Comparison of ENCODE assay signal across 24 cellular contexts in genomic region chr14:74417611-74418010, GRCh38. TPM values are rescaled to one million over a fixed set of nuclear protein-coding genes. Genes with fewer than 3 reads are reported as not detected.
DNase-seq lines count a peak whose midpoint lies in the region; ATAC-seq and TF ChIP-seq lines count a peak whose summit lies in the region.
"Had no signal": no experiment of that assay in that cellular context is flagged by ENCODE, and none has a peak within 500 bp of the region (broad histone marks: within the 10 kb centered on the region; RNA-seq: fewer than 3 reads in every experiment).

No MANE protein-coding gene starts in this region.

- peak; percentile 21 for ATAC-seq in activated T-helper 17 cell treated with anti-CD3 and anti-CD28 coated beads, Interleukin-2, amount 50 U/mL, for 72 hours (replicated peaks)
- ATAC-seq in stimulated activated effector memory CD8-positive, alpha-beta T cell treated with anti-CD3 and anti-CD28 coated beads, Interleukin-12 subunit alpha, Interleukin-12 subunit beta, amount 100 ng/mL, for 72 hours: peak; percentile 32
- no peak for ATAC-seq in GM21528 (IDR thresholded peaks at IDR 0.05; ENCODE audit: low FRiP score, unreplicated experiment)
- ATAC-seq: A549 had no signal

- no peaks in the 10 kb centered on the region for H3K36me3 Mint-ChIP-seq in activated T-helper 17 cell treated with anti-CD3 and anti-CD28 coated beads, Interleukin-2, amount 50 U/mL, for 72 hours (ENCODE audit: low read depth)
- H3K36me3 Mint-ChIP-seq in stimulated activated effector memory CD8-positive, alpha-beta T cell treated with anti-CD3 and anti-CD28 coated beads, Interleukin-12 subunit alpha, Interleukin-12 subunit beta, amount 100 ng/mL, for 72 hours: no peaks in the 10 kb centered on the region
- H3K36me3 Mint-ChIP-seq: CD14-positive monocyte had no signal

- H3K9me3 Mint-ChIP-seq in activated T-helper 17 cell treated with anti-CD3 and anti-CD28 coated beads, Interleukin-2, amount 50 U/mL, for 72 hours: no peaks in the 10 kb centered on the region
- no peaks in the 10 kb centered on the region for H3K9me3 Mint-ChIP-seq in stimulated activated effector memory CD8-positive, alpha-beta T cell treated with anti-CD3 and anti-CD28 coated beads, Interleukin-12 subunit alpha, Interleukin-12 subunit beta, amount 100 ng/mL, for 72 hours
- H3K9me3 Mint-ChIP-seq: CD14-positive monocyte, HFFc6 had no signal

- H3K4me3 ChIP-seq in fibroblast of villous mesenchyme (ENCODE audit: low read depth, low read length): no peak overlapping the region
- H3K4me3 ChIP-seq: A549; BLaER1 treated with 17β-estradiol and CSF1 and Interleukin-3, amounts not matched to agents 10 nM and 100 nM; HAP-1 had no signal

- TF ChIP-seq CTCF in fibroblast of villous mesenchyme (IDR thresholded peaks at IDR 0.05; ENCODE audit: insufficient read depth, low read depth, low read length): no peak

- intact Hi-C loops in cardiac septum (cut with DNase I): no loop called here

- DNase-seq in NCI-H82 (lab: John Stamatoyannopoulos, UW): peak; percentile 65
- DNase-seq in fibroblast of villous mesenchyme (ENCODE audit: low read depth): peak; percentile 7
- no peak for DNase-seq in stimulated activated effector memory CD8-positive, alpha-beta T cell treated with anti-CD3 and anti-CD28 coated beads, Interleukin-12 subunit alpha, Interleukin-12 subunit beta, amount 100 ng/mL, for 72 hours (ENCODE audit: low spot score in 2 of 2)
- DNase-seq in SHP77 (lab: John Stamatoyannopoulos, UW): no peak
- no peak for DNase-seq in cardiac septum (ENCODE audit: low spot score)
- DNase-seq: 8988T; ACHN; AML-193; BE2C; CD4-positive, alpha-beta T cell; CD8-positive, alpha-beta memory T cell; DMS53; DMS79 treated with DMSO at 0.1 percent for 48 hours; GF-D8; GOT3; HFFc6 had no signal

- peaks cover 26% of the 10 kb centered on the region for H3K27me3 Mint-ChIP-seq in activated T-helper 17 cell treated with anti-CD3 and anti-CD28 coated beads, Interleukin-2, amount 50 U/mL, for 72 hours

- no peaks in the 10 kb centered on the region for H3K4me1 Mint-ChIP-seq in activated T-helper 17 cell treated with anti-CD3 and anti-CD28 coated beads, Interleukin-2, amount 50 U/mL, for 72 hours
- no peaks in the 10 kb centered on the region for H3K4me1 Mint-ChIP-seq in stimulated activated effector memory CD8-positive, alpha-beta T cell treated with anti-CD3 and anti-CD28 coated beads, Interleukin-12 subunit alpha, Interleukin-12 subunit beta, amount 100 ng/mL, for 72 hours
- H3K4me1 Mint-ChIP-seq: CD8-positive, alpha-beta memory T cell had no signal

- no peak overlapping the region for H3K4me3 Mint-ChIP-seq in activated T-helper 17 cell treated with anti-CD3 and anti-CD28 coated beads, Interleukin-2, amount 50 U/mL, for 72 hours
- H3K4me3 Mint-ChIP-seq in stimulated activated effector memory CD8-positive, alpha-beta T cell treated with anti-CD3 and anti-CD28 coated beads, Interleukin-12 subunit alpha, Interleukin-12 subunit beta, amount 100 ng/mL, for 72 hours: no peak overlapping the region
- H3K4me3 Mint-ChIP-seq: CD14-positive monocyte; CD4-positive, alpha-beta T cell; CD8-positive, alpha-beta memory T cell; HFFc6 had no signal

- H3K27ac Mint-ChIP-seq in activated T-helper 17 cell treated with anti-CD3 and anti-CD28 coated beads, Interleukin-2, amount 50 U/mL, for 72 hours: no peak overlapping the region
- H3K27ac Mint-ChIP-seq in stimulated activated effector memory CD8-positive, alpha-beta T cell treated with anti-CD3 and anti-CD28 coated beads, Interleukin-12 subunit alpha, Interleukin-12 subunit beta, amount 100 ng/mL, for 72 hours: no peak overlapping the region
- H3K27ac Mint-ChIP-seq: CD14-positive monocyte; CD4-positive, alpha-beta T cell; CD8-positive, alpha-beta memory T cell; HFFc6 had no signal

RNA-seq across cellular contexts. Expression of gene SYNDIG1L, which starts 8.4 kb away (rescaled TPM):
- not detected for total RNA-seq in activated T-helper 17 cell treated with anti-CD3 and anti-CD28 coated beads, Interleukin-2, amount 50 U/mL, for 72 hours
- total RNA-seq in fibroblast of villous mesenchyme: not detected in 2 replicates
- not detected for total RNA-seq in cardiac septum
- total RNA-seq: CD4-positive, alpha-beta T cell; CD8-positive, alpha-beta memory T cell; Daoy; G401; HFFc6 had no signal

Comparison
In these comparisons a context has a peak if more than half of its experiments do, and no peak if none do; other contexts are left out.
1. DNase-seq: peak in NCI-H82 (single experiment) and fibroblast of villous mesenchyme (single experiment); none in stimulated activated effector memory CD8-positive, alpha-beta T cell treated with anti-CD3 and anti-CD28 coated beads, Interleukin-12 subunit alpha, Interleukin-12 subunit beta, amount 100 ng/mL, for 72 hours (0 of 2), SHP77 (0 of 2) and cardiac septum (single experiment).